Comparison of ENCODE assay signal across 24 cellular contexts in genomic region chr9:690517-691111, GRCh38.
DNase-seq lines count a peak whose midpoint lies in the region; TF ChIP-seq lines count a peak whose summit lies in the region.
"Had no signal": no experiment of that assay in that cellular context is flagged by ENCODE, and none has a peak within 500 bp of the region (broad histone marks: within the 10 kb centered on the region; RNA-seq: fewer than 3 reads in every experiment).

No MANE protein-coding gene starts in this region.

- 66 to 98% methylated on average over 2 to 3 of the region's 3 CpGs for WGBS in thyroid gland, 2 donors

- TF ChIP-seq CTCF in coronary artery (IDR thresholded peaks at IDR 0.05) (no peak), osteocyte (IDR thresholded peaks at IDR 0.05) (no peak), thyroid gland (IDR thresholded peaks at IDR 0.05) (no peak)

- no peak overlapping the region for H3K4me3 Mint-ChIP-seq in osteocyte (ENCODE audit: unreplicated experiment)
- H3K4me3 Mint-ChIP-seq: CD4-positive, CD25-positive, alpha-beta regulatory T cell; stimulated activated naive CD8-positive, alpha-beta T cell treated with anti-CD3 and anti-CD28 coated beads, Interleukin-15, amount 100 ng/mL, for 72 hours had no signal

- H3K9me3 ChIP-seq in SK-N-MC (ENCODE audit: low read depth, low read length) (no peaks in the 10 kb centered on the region), thyroid gland (no peaks in the 10 kb centered on the region)
- H3K9me3 ChIP-seq: adrenal gland, gastrocnemius medialis had no signal

- DNase-seq in SK-N-MC (ENCODE audit: low read depth, low spot score) (no peak), coronary artery (ENCODE audit: low spot score) (no peak), osteocyte (ENCODE audit: extremely low spot score, unreplicated experiment) (peak; percentile 10), thyroid gland (no peak), SHP77 (lab: John Stamatoyannopoulos, UW) (no peak), NCI-H69 (lab: John Stamatoyannopoulos, UW) (no peak), dedifferentiated amniotic fluid mesenchymal stem cell (ENCODE audit: extremely low spot score) (no peak), NCI-H146 (lab: John Stamatoyannopoulos, UW) (no peak)
- DNase-seq: activated CD4-positive, CD25-positive, alpha-beta regulatory T cell treated with anti-CD3 and anti-CD28 coated beads, Interleukin-2, amount 50 U/mL, for 72 hours; activated gamma-delta T cell treated with Interleukin-2 at 50 U/mL for 16 hours; activated T-cell treated with anti-CD3 and anti-CD28 coated beads, Interleukin-2, amount 50 U/mL, for 1 hour; adrenal gland; CD4-positive, CD25-positive, alpha-beta regulatory T cell; central memory CD4-positive, alpha-beta T cell; erythroblast; gastrocnemius medialis; mammary epithelial cell; MM.1S; NCI-H1436 treated with DMSO at 0.1 percent for 48 hours; NCI-H2171 treated with DMSO at 0.1 percent for 48 hours; NCI-H526 treated with DMSO at 0.1 percent for 48 hours; occipital lobe; stimulated activated naive CD8-positive, alpha-beta T cell treated with anti-CD3 and anti-CD28 coated beads, Interleukin-15, amount 100 ng/mL, for 72 hours; SW 1271 had no signal

- peaks cover 42% of the 10 kb centered on the region for H3K4me1 Mint-ChIP-seq in osteocyte (ENCODE audit: unreplicated experiment)

- H3K27ac Mint-ChIP-seq in osteocyte (ENCODE audit: unreplicated experiment) = no peak overlapping the region
- H3K27ac Mint-ChIP-seq: CD4-positive, CD25-positive, alpha-beta regulatory T cell; stimulated activated naive CD8-positive, alpha-beta T cell treated with anti-CD3 and anti-CD28 coated beads, Interleukin-15, amount 100 ng/mL, for 72 hours had no signal

- TF ChIP-seq POLR2A in thyroid gland (IDR thresholded peaks at IDR 0.05) = no peak

- no peak overlapping the region for H3K4me3 ChIP-seq in SK-N-MC
- no peak overlapping the region for H3K4me3 ChIP-seq in coronary artery
- H3K4me3 ChIP-seq in thyroid gland (replicated peaks in 1 of 3) = no peak overlapping the region
- H3K4me3 ChIP-seq: adrenal gland, gastrocnemius medialis had no signal

- H3K27me3 ChIP-seq in thyroid gland = no peaks in the 10 kb centered on the region
- H3K27me3 ChIP-seq: adrenal gland, gastrocnemius medialis had no signal

- no peaks in the 10 kb centered on the region for H3K36me3 Mint-ChIP-seq in osteocyte (ENCODE audit: unreplicated experiment)
- H3K36me3 Mint-ChIP-seq: CD4-positive, CD25-positive, alpha-beta regulatory T cell had no signal

- intact Hi-C loops in thyroid gland (cut with DNase I) = loop anchor here (10.0 kb wide), 1 partner anchor 46 kb away; no protein-coding TSS in a partner anchor

- H3K9me3 Mint-ChIP-seq in osteocyte (ENCODE audit: unreplicated experiment) = no peaks in the 10 kb centered on the region
- H3K9me3 Mint-ChIP-seq: CD4-positive, CD25-positive, alpha-beta regulatory T cell; stimulated activated naive CD8-positive, alpha-beta T cell treated with anti-CD3 and anti-CD28 coated beads, Interleukin-15, amount 100 ng/mL, for 72 hours had no signal

- no peaks in the 10 kb centered on the region for H3K36me3 ChIP-seq in SK-N-MC (ENCODE audit: insufficient read depth, low read length)
- no peaks in the 10 kb centered on the region for H3K36me3 ChIP-seq in thyroid gland
- H3K36me3 ChIP-seq: adrenal gland, gastrocnemius medialis had no signal

- no peak overlapping the region for H3K9ac ChIP-seq in SK-N-MC (ENCODE audit: insufficient read length)

- H3K27me3 Mint-ChIP-seq in osteocyte (ENCODE audit: unreplicated experiment) = no peaks in the 10 kb centered on the region
- H3K27me3 Mint-ChIP-seq: stimulated activated naive CD8-positive, alpha-beta T cell treated with anti-CD3 and anti-CD28 coated beads, Interleukin-15, amount 100 ng/mL, for 72 hours had no signal

- H3K27ac ChIP-seq in SK-N-MC (0 out of 2 replicates have a peak overlapping the region, but pooled peaks have one; percentile 44), coronary artery (peak overlapping the region; percentile 66 to 94), thyroid gland (peak overlapping the region in 2 of 3 donors; percentile 33 to 99)
- H3K27ac ChIP-seq: adrenal gland had no signal

- H3K4me1 ChIP-seq in thyroid gland = peaks cover 63 to 77% of the 10 kb centered on the region in 2 donors
